ENCODE assay signal across 1 cellular context in the genomic region with DNA sequence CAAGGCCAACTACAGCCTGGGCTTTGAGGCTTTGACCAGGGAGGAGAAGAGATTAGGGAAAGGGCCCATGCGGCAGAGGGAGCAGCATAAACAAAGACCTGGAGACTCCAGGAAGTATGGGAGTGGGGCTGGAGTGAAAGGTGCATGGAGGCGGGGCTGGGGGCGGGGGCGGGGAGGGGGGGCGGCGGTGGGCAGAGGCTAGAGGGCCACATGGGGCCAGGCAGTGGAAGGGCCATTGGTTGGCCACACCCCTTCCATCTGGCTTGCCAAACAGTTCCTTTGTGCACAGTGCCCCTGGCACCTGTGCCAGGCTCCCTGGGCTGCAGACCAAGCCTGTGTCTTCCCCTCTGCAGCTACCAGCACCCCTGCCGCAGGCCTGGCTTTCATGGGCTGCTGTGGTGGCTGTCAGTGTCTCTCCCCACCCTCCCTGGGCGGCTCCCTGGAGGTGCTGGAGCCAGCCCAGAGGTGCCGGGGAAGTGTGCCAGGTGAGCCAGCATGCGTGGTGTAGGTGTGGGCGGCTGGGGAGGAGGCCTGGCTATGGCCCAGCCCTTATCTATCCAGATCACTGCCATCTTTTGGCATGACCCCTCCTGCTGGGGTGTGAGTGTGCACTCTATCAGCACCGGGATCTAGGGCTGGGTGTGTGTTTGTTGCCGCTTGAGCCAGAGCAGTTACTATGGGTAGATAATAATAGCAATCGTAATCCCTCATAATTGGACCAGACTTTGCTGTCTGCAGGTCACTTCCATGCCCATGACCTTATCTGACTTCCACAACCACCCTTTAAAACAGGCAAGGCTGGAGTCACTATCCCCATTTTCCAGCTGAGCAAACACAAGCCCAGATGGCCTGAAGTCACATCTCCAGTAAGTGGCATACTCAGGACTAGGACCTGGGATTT.
TF ChIP-seq lines count a peak whose summit lies in the region.

No MANE protein-coding gene starts in this region.

TF ChIP-seq in GM23338, 12 proteins besides CTCF, POLR2A, EP300 and RAD21 (continued from another document):
- TF ChIP-seq, protein P1, sequence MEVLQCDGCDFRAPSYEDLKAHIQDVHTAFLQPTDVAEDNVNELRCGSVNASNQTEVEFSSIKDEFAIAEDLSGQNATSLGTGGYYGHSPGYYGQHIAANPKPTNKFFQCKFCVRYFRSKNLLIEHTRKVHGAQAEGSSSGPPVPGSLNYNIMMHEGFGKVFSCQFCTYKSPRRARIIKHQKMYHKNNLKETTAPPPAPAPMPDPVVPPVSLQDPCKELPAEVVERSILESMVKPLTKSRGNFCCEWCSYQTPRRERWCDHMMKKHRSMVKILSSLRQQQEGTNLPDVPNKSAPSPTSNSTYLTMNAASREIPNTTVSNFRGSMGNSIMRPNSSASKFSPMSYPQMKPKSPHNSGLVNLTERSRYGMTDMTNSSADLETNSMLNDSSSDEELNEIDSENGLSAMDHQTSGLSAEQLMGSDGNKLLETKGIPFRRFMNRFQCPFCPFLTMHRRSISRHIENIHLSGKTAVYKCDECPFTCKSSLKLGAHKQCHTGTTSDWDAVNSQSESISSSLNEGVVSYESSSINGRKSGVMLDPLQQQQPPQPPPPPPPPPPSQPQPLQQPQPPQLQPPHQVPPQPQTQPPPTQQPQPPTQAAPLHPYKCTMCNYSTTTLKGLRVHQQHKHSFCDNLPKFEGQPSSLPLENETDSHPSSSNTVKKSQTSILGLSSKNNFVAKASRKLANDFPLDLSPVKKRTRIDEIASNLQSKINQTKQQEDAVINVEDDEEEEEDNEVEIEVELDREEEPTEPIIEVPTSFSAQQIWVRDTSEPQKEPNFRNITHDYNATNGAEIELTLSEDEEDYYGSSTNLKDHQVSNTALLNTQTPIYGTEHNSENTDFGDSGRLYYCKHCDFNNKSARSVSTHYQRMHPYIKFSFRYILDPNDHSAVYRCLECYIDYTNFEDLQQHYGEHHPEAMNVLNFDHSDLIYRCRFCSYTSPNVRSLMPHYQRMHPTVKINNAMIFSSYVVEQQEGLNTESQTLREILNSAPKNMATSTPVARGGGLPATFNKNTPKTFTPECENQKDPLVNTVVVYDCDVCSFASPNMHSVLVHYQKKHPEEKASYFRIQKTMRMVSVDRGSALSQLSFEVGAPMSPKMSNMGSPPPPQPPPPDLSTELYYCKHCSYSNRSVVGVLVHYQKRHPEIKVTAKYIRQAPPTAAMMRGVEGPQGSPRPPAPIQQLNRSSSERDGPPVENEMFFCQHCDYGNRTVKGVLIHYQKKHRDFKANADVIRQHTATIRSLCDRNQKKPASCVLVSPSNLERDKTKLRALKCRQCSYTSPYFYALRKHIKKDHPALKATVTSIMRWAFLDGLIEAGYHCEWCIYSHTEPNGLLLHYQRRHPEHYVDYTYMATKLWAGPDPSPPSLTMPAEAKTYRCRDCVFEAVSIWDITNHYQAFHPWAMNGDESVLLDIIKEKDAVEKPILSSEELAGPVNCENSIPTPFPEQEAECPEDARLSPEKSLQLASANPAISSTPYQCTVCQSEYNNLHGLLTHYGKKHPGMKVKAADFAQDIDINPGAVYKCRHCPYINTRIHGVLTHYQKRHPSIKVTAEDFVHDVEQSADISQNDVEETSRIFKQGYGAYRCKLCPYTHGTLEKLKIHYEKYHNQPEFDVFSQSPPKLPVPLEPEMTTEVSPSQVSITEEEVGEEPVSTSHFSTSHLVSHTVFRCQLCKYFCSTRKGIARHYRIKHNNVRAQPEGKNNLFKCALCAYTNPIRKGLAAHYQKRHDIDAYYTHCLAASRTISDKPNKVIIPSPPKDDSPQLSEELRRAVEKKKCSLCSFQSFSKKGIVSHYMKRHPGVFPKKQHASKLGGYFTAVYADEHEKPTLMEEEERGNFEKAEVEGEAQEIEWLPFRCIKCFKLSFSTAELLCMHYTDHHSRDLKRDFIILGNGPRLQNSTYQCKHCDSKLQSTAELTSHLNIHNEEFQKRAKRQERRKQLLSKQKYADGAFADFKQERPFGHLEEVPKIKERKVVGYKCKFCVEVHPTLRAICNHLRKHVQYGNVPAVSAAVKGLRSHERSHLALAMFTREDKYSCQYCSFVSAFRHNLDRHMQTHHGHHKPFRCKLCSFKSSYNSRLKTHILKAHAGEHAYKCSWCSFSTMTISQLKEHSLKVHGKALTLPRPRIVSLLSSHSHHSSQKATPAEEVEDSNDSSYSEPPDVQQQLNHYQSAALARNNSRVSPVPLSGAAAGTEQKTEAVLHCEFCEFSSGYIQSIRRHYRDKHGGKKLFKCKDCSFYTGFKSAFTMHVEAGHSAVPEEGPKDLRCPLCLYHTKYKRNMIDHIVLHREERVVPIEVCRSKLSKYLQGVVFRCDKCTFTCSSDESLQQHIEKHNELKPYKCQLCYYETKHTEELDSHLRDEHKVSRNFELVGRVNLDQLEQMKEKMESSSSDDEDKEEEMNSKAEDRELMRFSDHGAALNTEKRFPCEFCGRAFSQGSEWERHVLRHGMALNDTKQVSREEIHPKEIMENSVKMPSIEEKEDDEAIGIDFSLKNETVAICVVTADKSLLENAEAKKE (CRISPR knock-in tag; IDR thresholded peaks at IDR 0.05), result no peak
- TF ChIP-seq EZH2 (IDR thresholded peaks at IDR 0.05; ENCODE audit: low read depth, unreplicated experiment), result no peak
- no peak for TF ChIP-seq STAT1 (IDR thresholded peaks at IDR 0.05; ENCODE audit: unreplicated experiment)
- no peak for TF ChIP-seq JUNB (IDR thresholded peaks at IDR 0.05; ENCODE audit: unreplicated experiment)
- no peak for TF ChIP-seq CREB1 (CRISPR knock-in tag; IDR thresholded peaks at IDR 0.05; ENCODE audit: low read depth)
TF ChIP-seq in GM23338: peak in this region for 0.
